26 cellular contexts compared by ENCODE assay signal in genomic region chr2:133993160-133993559, GRCh38.
DNase-seq lines count a peak whose midpoint lies in the region; ATAC-seq and TF ChIP-seq lines count a peak whose summit lies in the region.
"Had no signal": no experiment of that assay in that cellular context is flagged by ENCODE, and none has a peak within 500 bp of the region (broad histone marks: within the 10 kb centered on the region; RNA-seq: fewer than 3 reads in every experiment).

No MANE protein-coding gene starts in this region.

- TF ChIP-seq RAD21 in IMR-90 (IDR thresholded peaks at IDR 0.05; ENCODE audit: low read length): no peak

- H4K91ac ChIP-seq in IMR-90 (ENCODE audit: insufficient read depth, low read depth, low read length): no peak overlapping the region

- peak overlapping the region; percentile 35 for H2AFZ ChIP-seq in IMR-90 (replicated peaks; ENCODE audit: low read length, poor library complexity)

- H2BK5ac ChIP-seq in IMR-90 (ENCODE audit: low read depth, low read length, poor library complexity, severe bottlenecking): no peak overlapping the region

- no peak overlapping the region for H3K9ac ChIP-seq in IMR-90 (ENCODE audit: low read depth, low read length)
- no peak overlapping the region for H3K9ac ChIP-seq in colonic mucosa (ENCODE audit: low read depth in 2 of 2, low read length in 2 of 2)

- ATAC-seq in IMR-90 (ENCODE audit: low read depth) (peak; percentile 61; the same call in 1 of the 2 replicates), Right ventricle myocardium superior (ENCODE audit: poor library complexity) (peak; percentile 88)
- ATAC-seq: body of pancreas, GM12878, HCT116 had no signal

- 0 out of 2 replicates have a peak overlapping the region, but pooled peaks have one; percentile 13 for H2BK120ac ChIP-seq in IMR-90 (ENCODE audit: low read depth, low read length)

- no peaks in the 10 kb centered on the region for H4K20me1 ChIP-seq in IMR-90 (ENCODE audit: insufficient read depth, low read length)

- POLR2A ChIA-PET in IMR-90 (lab: Charles Lee; ENCODE audit: unreplicated experiment): no interaction called here

- H3K56ac ChIP-seq in IMR-90 (ENCODE audit: extremely low read depth, insufficient read depth, low read length): no peak overlapping the region

- no TSS peak for BruUV-seq in IMR-90 (replicated peaks; lab: Mats Ljungman, UMichigan)

- TF ChIP-seq CTCF in IMR-90 (conservative IDR thresholded peaks at IDR 0.05; ENCODE audit: low read depth, low read length) (no peak), colonic mucosa (IDR thresholded peaks at IDR 0.05) (no peak), breast epithelium (IDR thresholded peaks at IDR 0.05) (no peak)

- in situ Hi-C loops in IMR-90 (cut with MboI; ENCODE audit: low sequenced_read_pairs): no loop called here

- H3K14ac ChIP-seq in IMR-90 (replicated peaks; ENCODE audit: low read depth, low read length): no peak overlapping the region

- H3K27me3 ChIP-seq in IMR-90 (ENCODE audit: control insufficient read depth, insufficient read depth, low read length): no peaks in the 10 kb centered on the region; the same call in 1 of the 2 replicates
- no peaks in the 10 kb centered on the region for H3K27me3 ChIP-seq in colonic mucosa
- H3K27me3 ChIP-seq in breast epithelium: no peaks in the 10 kb centered on the region
- H3K27me3 ChIP-seq: body of pancreas, dorsolateral prefrontal cortex, tibial nerve had no signal

- H2BK15ac ChIP-seq in IMR-90 (ENCODE audit: low read depth, low read length): no peak overlapping the region

- H3K4me2 ChIP-seq in IMR-90 (ENCODE audit: low read depth, low read length): no peak overlapping the region

- H3K36me3 ChIP-seq in IMR-90 (ENCODE audit: control insufficient read depth, insufficient read depth, low read length): no peaks in the 10 kb centered on the region
- no peaks in the 10 kb centered on the region for H3K36me3 ChIP-seq in colonic mucosa
- H3K36me3 ChIP-seq in breast epithelium: no peaks in the 10 kb centered on the region
- H3K36me3 ChIP-seq: tibial nerve had no signal

- dilution Hi-C loops in IMR-90 (cut with HindIII; ENCODE audit: low sequenced_read_pairs, unreplicated experiment): no loop called here

- no peak overlapping the region for H3K18ac ChIP-seq in IMR-90 (ENCODE audit: low read depth, low read length)

- H2AK5ac ChIP-seq in IMR-90 (ENCODE audit: low read depth, low read length): no peak overlapping the region; the same call in 1 of the 2 replicates

- no peak overlapping the region; the same call in 1 of the 2 replicates for H4K5ac ChIP-seq in IMR-90 (ENCODE audit: low read depth, low read length)

- WGBS in IMR-90 (ENCODE audit: extremely low coverage in 2 of 2, insufficient read length in 1 of 2), 2 experiments: 0% methylated on average over 1 of the region's 3 CpGs; no CpG with 5 or more reads in 1 of the 2 experiments

- H3K79me1 ChIP-seq in IMR-90 (ENCODE audit: low read depth in 1 of 2, low read length in 2 of 2): no peaks in the 10 kb centered on the region

- H3K4me3 ChIP-seq in IMR-90 (ENCODE audit: insufficient read depth, low read depth, low read length) (no peak overlapping the region), colonic mucosa (no peak overlapping the region), breast epithelium (no peak overlapping the region)
- H3K4me3 ChIP-seq: body of pancreas, dorsolateral prefrontal cortex, GM12878, lung, tibial nerve had no signal

- H3K9me1 ChIP-seq in IMR-90 (ENCODE audit: insufficient read depth, low read length): no peaks in the 10 kb centered on the region

- H2BK20ac ChIP-seq in IMR-90 (ENCODE audit: low read depth, low read length): 0 out of 2 replicates have a peak overlapping the region, but pooled peaks have one; percentile 24

- H2AK9ac ChIP-seq in IMR-90 (replicated peaks; ENCODE audit: low read depth, low read length, poor library complexity): no peak overlapping the region

- H3K23ac ChIP-seq in IMR-90 (ENCODE audit: low read depth, low read length): no peak overlapping the region

- CTCF ChIA-PET in IMR-90 (lab: Yijun Ruan, JAX): interaction anchor here (1.0 kb wide), 1 partner anchor 10 kb away, joined by 3 read pairs; no protein-coding TSS in a partner anchor

- 0 out of 4 replicates have a peak overlapping the region, but pooled peaks of 1 of the 2 experiments have one; percentile 25 for H4K8ac ChIP-seq in IMR-90 (ENCODE audit: low read depth in 2 of 2, low read length in 2 of 2)

- intact Hi-C loops in IMR-90 (cut with micrococcal nuclease): no loop called here
- intact Hi-C loops in Right ventricle myocardium superior (cut with DNase I): no loop called here
- intact Hi-C loops in colonic mucosa (cut with DNase I): no loop called here
- intact Hi-C loops in breast epithelium (cut with DNase I; ENCODE audit: low total_unique reads): no loop called here

- no peak overlapping the region; the same call in 1 of the 2 replicates for H3K4ac ChIP-seq in IMR-90 (ENCODE audit: low read depth, low read length)

- H3K4me1 ChIP-seq in IMR-90 (ENCODE audit: control insufficient read depth, insufficient read depth, low read length): peaks cover 3% of the 10 kb centered on the region; the same call in 1 of the 2 replicates
- no peaks in the 10 kb centered on the region for H3K4me1 ChIP-seq in colonic mucosa
- no peaks in the 10 kb centered on the region for H3K4me1 ChIP-seq in breast epithelium
- H3K4me1 ChIP-seq: body of pancreas, tibial nerve had no signal

- DNase-seq in IMR-90 (no peak), NCI-H82 (lab: John Stamatoyannopoulos, UW) (peak; percentile 73), Right ventricle myocardium superior (no peak), pons (ENCODE audit: low spot score) (peak; percentile 25), colonic mucosa (no peak), AML-193 (lab: John Stamatoyannopoulos, UW) (no peak), breast epithelium (ENCODE audit: low spot score in 2 of 2) (no peak)
- DNase-seq in stimulated activated CD4-positive, alpha-beta T cell treated with anti-CD3 and anti-CD28 coated beads, Interleukin-15, amount 100 ng/mL, for 24 hours: no peak
- DNase-seq: activated B cell treated with CpG ODN at 0.5 μM for 24 hours; activated CD4-positive, alpha-beta memory T cell treated with anti-CD3 and anti-CD28 coated beads, Interleukin-2, amount 10 ng/mL, durations not matched to agents 7 days and 5 days; activated gamma-delta T cell; activated T-cell treated with anti-CD3 and anti-CD28 coated beads for 4 hours; body of pancreas; CD8-positive, alpha-beta memory T cell; DMS79; foreskin fibroblast; Karpas-422; NCI-H1092; NCI-H2029 treated with DMSO at 0.1 percent for 48 hours; stimulated activated CD4-positive, alpha-beta T cell treated with anti-CD3 and anti-CD28 coated beads, Interleukin-4, amount 100 ng/mL, for 24 hours had no signal

- no peak overlapping the region for H3K27ac ChIP-seq in IMR-90 (ENCODE audit: insufficient read depth, low read length)
- H3K27ac ChIP-seq in colonic mucosa: no peak overlapping the region
- H3K27ac ChIP-seq in breast epithelium: no peak overlapping the region
- H3K27ac ChIP-seq: body of pancreas, RWPE1, tibial nerve had no signal

- H3K9me3 ChIP-seq in IMR-90 (ENCODE audit: control insufficient read depth, insufficient read depth, low read length) (no peaks in the 10 kb centered on the region), colonic mucosa (no peaks in the 10 kb centered on the region), breast epithelium (no peaks in the 10 kb centered on the region)
- H3K9me3 ChIP-seq: body of pancreas had no signal

- no peak for TF ChIP-seq POLR2A in IMR-90 (IDR thresholded peaks at IDR 0.05; ENCODE audit: low read depth, low read length)
- TF ChIP-seq POLR2A in breast epithelium (IDR thresholded peaks at IDR 0.05): no peak

TF ChIP-seq in IMR-90, 13 proteins besides CTCF, POLR2A, EP300 and RAD21:
- TF ChIP-seq NFE2L2 (IDR thresholded peaks at IDR 0.05; ENCODE audit: low read depth, low read length): no peak

Comparison
In these comparisons a context has a peak if more than half of its experiments do, and no peak if none do; other contexts are left out.
1. DNase-seq: peak in NCI-H82 (single experiment) and pons (single experiment); none in IMR-90 (single experiment), Right ventricle myocardium superior (single experiment), colonic mucosa (single experiment), stimulated activated CD4-positive, alpha-beta T cell treated with anti-CD3 and anti-CD28 coated beads, Interleukin-15, amount 100 ng/mL, for 24 hours (single experiment), AML-193 (0 of 2) and breast epithelium (0 of 2).